In genomic region chr4:113080624-113081023, GRCh38 we compare ENCODE assay signal across 14 cellular contexts. TPM values are rescaled to one million over a fixed set of nuclear protein-coding genes. Genes with fewer than 3 reads are reported as not detected.
DNase-seq lines count a peak whose midpoint lies in the region; ATAC-seq and TF ChIP-seq lines count a peak whose summit lies in the region.
"Had no signal": no experiment of that assay in that cellular context is flagged by ENCODE, and none has a peak within 500 bp of the region (broad histone marks: within the 10 kb centered on the region; RNA-seq: fewer than 3 reads in every experiment).

No MANE protein-coding gene starts in this region.

- ATAC-seq in left colon (no peak), GM21717 (IDR thresholded peaks at IDR 0.05; ENCODE audit: unreplicated experiment) (no peak)
- ATAC-seq: K562 had no signal

- H3K79me2 ChIP-seq in neural progenitor cell (ENCODE audit: low read depth) = peaks cover 78% of the 10 kb centered on the region

- H3K27me3 Mint-ChIP-seq in glutamatergic neuron (ENCODE audit: unreplicated experiment) = peaks cover 21% of the 10 kb centered on the region
- peaks cover 4% of the 10 kb centered on the region for H3K27me3 Mint-ChIP-seq in neural progenitor cell (ENCODE audit: insufficient read depth, low read depth)

- H3F3A ChIP-seq in neural progenitor cell (ENCODE audit: low read depth) = peaks cover 67% of the 10 kb centered on the region

- no peaks in the 10 kb centered on the region for H3K36me3 ChIP-seq in neural progenitor cell
- H3K36me3 ChIP-seq: BLaER1 treated with 17β-estradiol and CSF1 and Interleukin-3, amounts not matched to agents 10 nM and 100 nM had no signal

- intact Hi-C loops in left colon (cut with DNase I, micrococcal nuclease) = no loop called here

- peak; percentile 7 for DNase-seq in HuH-7.5 (ENCODE audit: low spot score)
- no peak for DNase-seq in glutamatergic neuron
- no peak for DNase-seq in neural progenitor cell (ENCODE audit: low spot score)
- no peak for DNase-seq in left colon
- no peak for DNase-seq in NCI-H2171 treated with DMSO at 0.1 percent for 48 hours (lab: John Stamatoyannopoulos, UW)
- no peak for DNase-seq in GOT3 (lab: John Stamatoyannopoulos, UW)
- DNase-seq: CD4-positive, CD25-positive, alpha-beta regulatory T cell; DMS79; HCEC 1CT; HFFc6 had no signal

- H3K4me1 Mint-ChIP-seq in glutamatergic neuron (ENCODE audit: low read depth, unreplicated experiment) (peaks cover 52% of the 10 kb centered on the region), neural progenitor cell (peaks cover 22% of the 10 kb centered on the region)
- H3K4me1 Mint-ChIP-seq: CD4-positive, CD25-positive, alpha-beta regulatory T cell had no signal

- H4K20me1 ChIP-seq in neural progenitor cell (ENCODE audit: low read depth) = no peaks in the 10 kb centered on the region
- H4K20me1 ChIP-seq: BLaER1 treated with 17β-estradiol and CSF1 and Interleukin-3, amounts not matched to agents 10 nM and 100 nM had no signal

- H3K4me3 ChIP-seq in neural progenitor cell = no peak overlapping the region
- H3K4me3 ChIP-seq: BLaER1 treated with 17β-estradiol and CSF1 and Interleukin-3, amounts not matched to agents 10 nM and 100 nM; GM12878; K562 had no signal

- H3K9ac ChIP-seq in neural progenitor cell = no peak overlapping the region
- H3K9ac ChIP-seq: BLaER1 treated with 17β-estradiol and CSF1 and Interleukin-3, amounts not matched to agents 10 nM and 100 nM had no signal

- peak overlapping the region; percentile 21 for H3K4me2 ChIP-seq in neural progenitor cell
- H3K4me2 ChIP-seq: BLaER1 treated with 17β-estradiol and CSF1 and Interleukin-3, amounts not matched to agents 10 nM and 100 nM had no signal

- H3K4me1 ChIP-seq in neural progenitor cell = peaks cover 80% of the 10 kb centered on the region

- H3K4me3 Mint-ChIP-seq in glutamatergic neuron (ENCODE audit: unreplicated experiment) (peak overlapping the region; percentile 26), neural progenitor cell (no peak overlapping the region)
- H3K4me3 Mint-ChIP-seq: CD4-positive, CD25-positive, alpha-beta regulatory T cell; HFFc6 had no signal

- H3K27ac Mint-ChIP-seq in glutamatergic neuron (ENCODE audit: unreplicated experiment) (peak overlapping the region; percentile 71), neural progenitor cell (no peak overlapping the region)
- H3K27ac Mint-ChIP-seq: CD4-positive, CD25-positive, alpha-beta regulatory T cell; HFFc6 had no signal

- no peaks in the 10 kb centered on the region for H3K27me3 ChIP-seq in neural progenitor cell
- H3K27me3 ChIP-seq: BLaER1 treated with 17β-estradiol and CSF1 and Interleukin-3, amounts not matched to agents 10 nM and 100 nM had no signal

- H3K36me3 Mint-ChIP-seq in glutamatergic neuron (ENCODE audit: unreplicated experiment) = no peaks in the 10 kb centered on the region
- H3K36me3 Mint-ChIP-seq in neural progenitor cell = no peaks in the 10 kb centered on the region
- H3K36me3 Mint-ChIP-seq: CD4-positive, CD25-positive, alpha-beta regulatory T cell had no signal

- no peak overlapping the region for H2AFZ ChIP-seq in neural progenitor cell (replicated peaks)

- peak overlapping the region; percentile 44 for H3K27ac ChIP-seq in neural progenitor cell
- H3K27ac ChIP-seq: BLaER1 treated with 17β-estradiol and CSF1 and Interleukin-3, amounts not matched to agents 10 nM and 100 nM had no signal

- H3K9me3 Mint-ChIP-seq in glutamatergic neuron (ENCODE audit: unreplicated experiment) = peaks cover 18% of the 10 kb centered on the region
- no peaks in the 10 kb centered on the region for H3K9me3 Mint-ChIP-seq in neural progenitor cell
- H3K9me3 Mint-ChIP-seq: CD4-positive, CD25-positive, alpha-beta regulatory T cell; HFFc6 had no signal

- H3K9me3 ChIP-seq in neural progenitor cell (ENCODE audit: low read depth) = no peaks in the 10 kb centered on the region
- H3K9me3 ChIP-seq: BLaER1 treated with 17β-estradiol and CSF1 and Interleukin-3, amounts not matched to agents 10 nM and 100 nM had no signal

- no peak for TF ChIP-seq CTCF in glutamatergic neuron (IDR thresholded peaks at IDR 0.05; ENCODE audit: partially characterized antibody, unreplicated experiment)
- no peak for TF ChIP-seq CTCF in neural progenitor cell (IDR thresholded peaks at IDR 0.05)

RNA-seq across cellular contexts. Expression of gene ANK2, which starts 31.2 kb away (rescaled TPM):
- 1,513 TPM for total RNA-seq in glutamatergic neuron (ENCODE audit: unreplicated experiment)
- 79.8 and 121 TPM in 2 replicates for total RNA-seq in neural progenitor cell (ENCODE audit: low replicate concordance)
- total RNA-seq in left colon = 10 to 100 TPM in 1 of 2 donors, 1 to 10 TPM in 1; 7.4 to 15.1 TPM
- total RNA-seq: CD4-positive, CD25-positive, alpha-beta regulatory T cell had no signal

Comparison
In these comparisons a context has a peak if more than half of its experiments do, and no peak if none do; other contexts are left out.
1. RNA of gene ANK2, which starts 31.2 kb away (total RNA-seq): 1,513 TPM in glutamatergic neuron (single experiment); 79.8 to 121 TPM in neural progenitor cell and 7.4 to 15.1 TPM in left colon; every median in the first group is over 10 times any median in the second.